8 cellular contexts compared by ENCODE assay signal in the genomic region with DNA sequence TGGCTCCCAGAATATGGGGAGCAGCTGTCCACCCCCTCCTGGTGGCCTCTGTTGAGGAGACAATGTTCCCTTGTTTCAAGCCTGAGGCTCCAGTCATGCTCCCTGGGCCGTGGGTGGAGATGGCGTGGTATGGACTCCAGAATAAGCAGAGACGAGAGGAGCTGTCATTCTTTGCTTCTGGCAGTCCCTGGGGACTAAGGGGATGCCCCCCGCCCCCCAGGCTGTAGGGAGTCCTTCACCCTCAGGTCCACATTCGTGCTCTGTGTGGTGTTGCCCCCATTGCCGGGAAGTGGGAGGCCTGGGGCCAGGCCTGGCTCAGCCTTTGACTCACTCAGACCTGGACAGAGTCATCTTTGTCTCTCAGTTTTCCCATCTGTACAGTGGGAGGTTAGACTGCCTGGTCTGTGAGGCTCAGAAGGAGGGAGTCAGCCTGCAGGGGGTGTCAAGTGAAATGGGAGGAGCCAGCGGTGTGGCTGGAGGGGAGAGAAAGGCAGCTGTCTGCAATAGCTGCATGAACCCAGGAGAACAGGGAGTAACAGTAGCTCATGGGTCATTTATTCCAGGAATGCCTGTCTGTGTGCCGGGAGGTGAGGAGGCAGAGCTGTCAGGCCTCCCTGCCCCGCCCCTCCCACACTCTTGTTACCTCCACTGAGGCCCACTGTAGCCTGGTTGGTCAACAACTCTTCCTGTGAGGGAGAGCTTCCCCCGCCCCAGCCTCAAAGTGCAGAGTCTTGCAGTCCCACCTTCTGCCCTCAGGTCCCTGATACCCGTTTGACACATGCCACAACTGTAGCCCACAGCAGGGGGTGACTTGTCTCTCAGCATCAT. TPM values are rescaled to one million over a fixed set of nuclear protein-coding genes. Genes with fewer than 3 reads are reported as not detected.
DNase-seq lines count a peak whose midpoint lies in the region; ATAC-seq and TF ChIP-seq lines count a peak whose summit lies in the region.

No MANE protein-coding gene starts in this region.

- DNase-seq in GM13976 (ENCODE audit: low spot score), result peak; percentile 71
- DNase-seq in RPMI7951 (ENCODE audit: low read depth), result peak; percentile 49
- peak; percentile 92 for DNase-seq in globus pallidus (ENCODE audit: low spot score)
- DNase-seq in putamen (ENCODE audit: low spot score), result peak; percentile 85
- no peak for DNase-seq in DMS153 (lab: John Stamatoyannopoulos, UW)
- no peak for DNase-seq in stimulated activated CD4-positive, alpha-beta T cell treated with anti-CD3 and anti-CD28 coated beads, Interleukin-2, amount 100 ng/mL, for 48 hours

- in situ Hi-C loops in GM13976 (cut with MboI; ENCODE audit: low sequenced_read_pairs, unreplicated experiment), result no loop called here

- no peak for ATAC-seq in GM19035 (IDR thresholded peaks at IDR 0.05; ENCODE audit: unreplicated experiment)
- no peak for ATAC-seq in HG03469 (IDR thresholded peaks at IDR 0.05; ENCODE audit: unreplicated experiment)

- no peak for TF ChIP-seq CTCF in GM13976 (IDR thresholded peaks at IDR 0.05; ENCODE audit: borderline replicate concordance, control extremely low read depth, extremely low read depth, insufficient read depth, missing control alignments)

RNA-seq across cellular contexts. Expression of a gene that starts 6.3 kb away (rescaled TPM):
- total RNA-seq in RPMI7951 (2014; rRNA removed; shearing (Covaris generic)), result 9.1 and 9.4 TPM in 2 replicates

RNA-seq across cellular contexts. Expression of a gene that starts 42.2 kb away (rescaled TPM):
- 6.0 and 9.9 TPM in 2 replicates for total RNA-seq in RPMI7951 (2014; rRNA removed; shearing (Covaris generic))

Comparison
In these comparisons a context has a peak if more than half of its experiments do, and no peak if none do; other contexts are left out.
1. DNase-seq: peak in GM13976 (single experiment), RPMI7951 (single experiment), globus pallidus (single experiment) and putamen (single experiment); none in DMS153 (single experiment) and stimulated activated CD4-positive, alpha-beta T cell treated with anti-CD3 and anti-CD28 coated beads, Interleukin-2, amount 100 ng/mL, for 48 hours (0 of 2).